In the genomic region with DNA sequence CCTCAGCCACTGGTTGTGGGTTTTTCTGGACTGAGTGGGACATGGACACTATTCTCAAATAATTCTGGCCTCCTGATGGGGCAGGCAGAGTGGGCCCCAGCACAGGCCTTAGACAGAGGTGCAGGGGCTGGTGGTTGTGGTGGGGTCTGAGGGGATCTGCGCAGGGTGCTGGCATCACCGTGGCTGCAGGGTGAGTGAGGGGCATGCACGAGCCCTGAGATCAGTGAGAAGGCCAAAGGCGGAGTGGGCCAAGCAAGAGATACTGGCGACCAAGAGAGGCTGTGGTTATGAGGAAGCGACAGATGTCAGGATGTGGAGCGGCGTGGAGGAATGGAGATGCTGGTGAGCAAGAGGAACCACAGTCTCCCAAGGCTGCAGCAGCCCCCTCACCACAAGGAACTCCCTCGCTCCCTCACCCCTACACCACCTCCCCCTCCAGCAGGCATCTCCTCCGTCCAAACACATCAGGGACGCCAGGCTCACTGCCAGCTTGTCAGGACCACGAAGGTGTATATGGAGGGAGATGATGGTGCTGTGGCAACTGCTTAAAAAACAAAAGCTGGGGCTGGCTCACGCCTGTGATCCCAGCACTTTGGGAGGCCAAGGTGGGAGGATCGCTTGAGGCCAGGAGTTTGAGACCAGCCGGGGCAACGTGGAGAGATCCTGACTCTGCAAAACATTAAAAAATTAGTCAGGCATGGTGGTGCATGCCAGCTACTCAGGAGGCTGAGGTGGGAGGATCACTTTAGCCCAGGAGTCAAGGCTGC, we compare ENCODE assay signal across 1 cellular context.
TF ChIP-seq lines count a peak whose summit lies in the region.

No MANE protein-coding gene starts in this region.

TF ChIP-seq in H1, 55 proteins besides CTCF, POLR2A, EP300 and RAD21:
- TF ChIP-seq CBX8 (IDR thresholded peaks at IDR 0.05; ENCODE audit: borderline replicate concordance, low read depth, low read length) (no peak), BRCA1 (IDR thresholded peaks at IDR 0.05; ENCODE audit: low read depth, low read length) (no peak), ATF3 (IDR thresholded peaks at IDR 0.05; ENCODE audit: insufficient read depth, low read depth, low read length) (no peak), CHD1 (IDR thresholded peaks at IDR 0.05; ENCODE audit: low read depth, low read length) (no peak), HDAC2 (IDR thresholded peaks at IDR 0.05; ENCODE audit: borderline replicate concordance in 1 of 2, low read depth in 2 of 2, low read length in 2 of 2) (no peak), SP1 (IDR thresholded peaks at IDR 0.05; ENCODE audit: low read depth, low read length) (no peak)
